In genomic region chr10:3935933-3936359, GRCh38 we compare ENCODE assay signal across 9 cellular contexts.
DNase-seq lines count a peak whose midpoint lies in the region; ATAC-seq and FAIRE-seq lines count a peak whose summit lies in the region.
"Had no signal": no experiment of that assay in that cellular context is flagged by ENCODE, and none has a peak within 500 bp of the region (broad histone marks: within the 10 kb centered on the region; RNA-seq: fewer than 3 reads in every experiment).

No MANE protein-coding gene starts in this region.

- H4K20me1 ChIP-seq in BLaER1 treated with 17β-estradiol and CSF1 and Interleukin-3, amounts not matched to agents 10 nM and 100 nM = no peaks in the 10 kb centered on the region

- H3K9ac ChIP-seq in BLaER1 treated with 17β-estradiol and CSF1 and Interleukin-3, amounts not matched to agents 10 nM and 100 nM = no peak overlapping the region

- peak; percentile 85 for FAIRE-seq in colon (lab: Jason Lieb, UNC)
- FAIRE-seq: TTC549 had no signal

- H3K27ac ChIP-seq in BLaER1 treated with 17β-estradiol and CSF1 and Interleukin-3, amounts not matched to agents 10 nM and 100 nM = peak overlapping the region in 2 of 11 experiments; percentile 39 to 60; a peak in 2 of 22 replicates

- no peak for ATAC-seq in GM21381 (IDR thresholded peaks at IDR 0.05; ENCODE audit: unreplicated experiment)
- ATAC-seq in HG02885 (IDR thresholded peaks at IDR 0.05; ENCODE audit: poor library complexity, unreplicated experiment) = no peak

- H3K4me3 ChIP-seq in BLaER1 treated with 17β-estradiol and CSF1 and Interleukin-3, amounts not matched to agents 10 nM and 100 nM = no peak overlapping the region

- H3K27me3 ChIP-seq in BLaER1 treated with 17β-estradiol and CSF1 and Interleukin-3, amounts not matched to agents 10 nM and 100 nM = no peaks in the 10 kb centered on the region

- H3K9me3 ChIP-seq in BLaER1 treated with 17β-estradiol and CSF1 and Interleukin-3, amounts not matched to agents 10 nM and 100 nM (replicated peaks in 1 of 11) = peaks cover 0 to 29% (median 8%) of the 10 kb centered on the region in 11 experiments; a peak in 12 of 22 replicates

- H3K4me1 ChIP-seq in BLaER1 treated with 17β-estradiol and CSF1 and Interleukin-3, amounts not matched to agents 10 nM and 100 nM = peaks cover 17 to 36% (median 25%) of the 10 kb centered on the region in 10 experiments

- H3K4me2 ChIP-seq in BLaER1 treated with 17β-estradiol and CSF1 and Interleukin-3, amounts not matched to agents 10 nM and 100 nM = peak overlapping the region in 10 of 11 experiments; percentile 54 to 87 (median 71); a peak in 17 of 22 replicates

- no peaks in the 10 kb centered on the region for H3K36me3 ChIP-seq in BLaER1 treated with 17β-estradiol and CSF1 and Interleukin-3, amounts not matched to agents 10 nM and 100 nM

- DNase-seq in NCI-H2081 (lab: John Stamatoyannopoulos, UW) (peak; percentile 26 to 78), myocyte (ENCODE audit: low read depth) (peak; percentile 72), NCI-H1436 treated with DMSO at 0.1 percent for 48 hours (lab: John Stamatoyannopoulos, UW) (no peak)
- no peak for DNase-seq in stimulated activated naive CD4-positive, alpha-beta T cell treated with Interleukin-2 at 50 U/mL for 16 hours (lab: John Stamatoyannopoulos, UW)

Comparison
In these comparisons a context has a peak if more than half of its experiments do, and no peak if none do; other contexts are left out.
1. DNase-seq: peak in NCI-H2081 (2 of 2) and myocyte (single experiment); none in stimulated activated naive CD4-positive, alpha-beta T cell treated with Interleukin-2 at 50 U/mL for 16 hours (single experiment) and NCI-H1436 treated with DMSO at 0.1 percent for 48 hours (single experiment).